In genomic region chr5:3310551-3311340, GRCh38 we compare ENCODE assay signal across 11 cellular contexts.
DNase-seq lines count a peak whose midpoint lies in the region; ATAC-seq and TF ChIP-seq lines count a peak whose summit lies in the region.
"Had no signal": no experiment of that assay in that cellular context is flagged by ENCODE, and none has a peak within 500 bp of the region (broad histone marks: within the 10 kb centered on the region; RNA-seq: fewer than 3 reads in every experiment).

No MANE protein-coding gene starts in this region.

- ATAC-seq in activated CD4-positive, CD25-positive, alpha-beta regulatory T cell treated with anti-CD3 and anti-CD28 coated beads, Interleukin-2, amount 50 U/mL, for 24 hours: no peak
- ATAC-seq: Panc1 had no signal

- peaks cover 19% of the 10 kb centered on the region for H3K9me3 ChIP-seq in mammary epithelial cell (replicated peaks; ENCODE audit: insufficient read depth, low read length)

- no TSS peak for BruUV-seq in mammary epithelial cell (replicated peaks; lab: Mats Ljungman, UMichigan)

- 2% methylated on average over 23 of the region's 28 CpGs for WGBS in mammary epithelial cell (ENCODE audit: low coverage, missing lambda C conversion rate)
- WGBS in lower leg skin, 2 donors: 26 to 46% methylated on average over 28 of the region's 28 CpGs

- H3K4me1 ChIP-seq in mammary epithelial cell (ENCODE audit: insufficient read depth, low read length): peaks cover 25% of the 10 kb centered on the region
- H3K4me1 ChIP-seq: vagina had no signal

- H3K36me3 ChIP-seq in mammary epithelial cell (ENCODE audit: insufficient read depth, low read length): no peaks in the 10 kb centered on the region
- H3K36me3 ChIP-seq: vagina had no signal

- peak overlapping the region; percentile 46 for H2AFZ ChIP-seq in mammary epithelial cell (ENCODE audit: low read depth, low read length)

- peak overlapping the region; percentile 98 for H3K27ac ChIP-seq in mammary epithelial cell (ENCODE audit: insufficient read depth, low read depth, low read length)
- no peak overlapping the region for H3K27ac ChIP-seq in coronary artery
- H3K27ac ChIP-seq: vagina had no signal

- no peaks in the 10 kb centered on the region for H3K27me3 ChIP-seq in mammary epithelial cell (ENCODE audit: insufficient read depth, low read length)
- H3K27me3 ChIP-seq: vagina had no signal

- H3K79me2 ChIP-seq in mammary epithelial cell (ENCODE audit: insufficient read depth, low read length): no peaks in the 10 kb centered on the region

- in situ Hi-C loops in mammary epithelial cell (cut with MboI; ENCODE audit: low sequenced_read_pairs in 2 of 2): loop anchor here in 1 of 2 donors (5.0 to 25.0 kb wide), 2 partner anchors 287 to 548 kb away; partner anchors contain the start of genes IRX1 and IRX2

- CTCF ChIA-PET in mammary epithelial cell (lab: Charles Lee; ENCODE audit: low non-redundant PET): no interaction called here

- H3K4me2 ChIP-seq in mammary epithelial cell (ENCODE audit: insufficient read depth, low read depth, low read length): peak overlapping the region; percentile 71

- dilution Hi-C loops in mammary epithelial cell (cut with HindIII; ENCODE audit: low sequenced_read_pairs): loop anchor here (10.0 to 25.0 kb wide), 2 partner anchors 566 to 1348 kb away; no protein-coding TSS in a partner anchor

- peak overlapping the region; percentile 85 for H3K9ac ChIP-seq in mammary epithelial cell (ENCODE audit: insufficient read depth, low read length)

- TF ChIP-seq CTCF in mammary epithelial cell (conservative IDR thresholded peaks at IDR 0.05 in 1 of 2, IDR thresholded peaks at IDR 0.05 in 1 of 2; ENCODE audit: extremely low read depth in 1 of 2, insufficient read depth in 1 of 2, low read depth in 1 of 2, low read length in 2 of 2) (no peak), lower leg skin (IDR thresholded peaks at IDR 0.05) (no peak), coronary artery (IDR thresholded peaks at IDR 0.05) (no peak)

- TF ChIP-seq POLR2A in lower leg skin (IDR thresholded peaks at IDR 0.05): no peak

- no peaks in the 10 kb centered on the region for H4K20me1 ChIP-seq in mammary epithelial cell (ENCODE audit: insufficient read depth, low read length)

- H3K4me3 ChIP-seq in mammary epithelial cell (replicated peaks in 1 of 3; ENCODE audit: insufficient read depth in 1 of 3, low read depth in 2 of 3, low read length in 3 of 3) (no peak overlapping the region), lower leg skin (ENCODE audit: low read depth, poor library complexity, severe bottlenecking) (no peak overlapping the region), coronary artery (no peak overlapping the region)
- H3K4me3 ChIP-seq: vagina had no signal

- DNase-seq in A172 (ENCODE audit: low spot score) (peak; percentile 65), NCI-H2107 treated with DMSO at 0.1 percent for 48 hours (lab: John Stamatoyannopoulos, UW; ENCODE audit: unreplicated experiment) (peak; percentile 64), mammary epithelial cell (peak; percentile 99), lower leg skin (ENCODE audit: low spot score in 2 of 2) (peak; percentile 75 to 91), coronary artery (ENCODE audit: low spot score) (no peak), T-helper 1 cell (no peak)
- DNase-seq in activated T-cell treated with anti-CD3 and anti-CD28 coated beads, Interleukin-2, amount 50 U/mL, for 1 hour: no peak
- DNase-seq: activated naive CD8-positive, alpha-beta T cell treated with anti-CD3 and anti-CD28 coated beads for 36 hours had no signal

- intact Hi-C loops in mammary epithelial cell (cut with micrococcal nuclease) (loop anchor here (2.0 to 10.0 kb wide), 4 partner anchors 144 to 1076 kb away; partner anchors contain the start of gene IRX2), lower leg skin (cut with DNase I; ENCODE audit: low total_unique reads) (no loop called here)

Comparison
In these comparisons a context has a peak if more than half of its experiments do, and no peak if none do; other contexts are left out.
1. DNase-seq: peak in A172 (single experiment), NCI-H2107 treated with DMSO at 0.1 percent for 48 hours (single experiment), mammary epithelial cell (single experiment) and lower leg skin (2 of 2); none in activated T-cell treated with anti-CD3 and anti-CD28 coated beads, Interleukin-2, amount 50 U/mL, for 1 hour (single experiment), coronary artery (single experiment) and T-helper 1 cell (0 of 5).